9 cellular contexts compared by ENCODE assay signal in the genomic region with DNA sequence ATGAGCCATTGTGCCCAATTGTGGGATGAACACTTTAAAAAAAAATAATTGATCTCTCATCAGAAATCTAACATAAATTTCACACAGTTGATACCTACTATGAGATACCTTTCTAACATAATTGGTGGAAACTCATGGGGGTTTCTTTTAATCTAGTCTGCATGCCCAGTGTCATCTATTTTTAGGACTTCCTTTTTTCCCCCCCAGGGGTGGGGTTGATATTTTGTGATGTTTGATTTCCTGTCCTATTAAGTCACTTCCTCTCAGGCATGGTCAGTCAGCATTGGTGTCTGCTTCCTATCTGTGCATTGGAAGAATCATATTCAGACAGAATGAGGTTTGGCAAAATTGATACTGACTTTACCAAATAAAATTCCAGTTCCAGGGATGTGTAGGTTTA. TPM values are rescaled to one million over a fixed set of nuclear protein-coding genes. Genes with fewer than 3 reads are reported as not detected.
DNase-seq lines count a peak whose midpoint lies in the region; ATAC-seq and TF ChIP-seq lines count a peak whose summit lies in the region.
"Had no signal": no experiment of that assay in that cellular context is flagged by ENCODE, and none has a peak within 500 bp of the region (broad histone marks: within the 10 kb centered on the region; RNA-seq: fewer than 3 reads in every experiment).

No MANE protein-coding gene starts in this region.

- TF ChIP-seq POLR2A in NB4 (IDR thresholded peaks at IDR 0.05; ENCODE audit: extremely low read depth, insufficient read length): peak; percentile 43
- no peak for TF ChIP-seq POLR2A in body of pancreas (IDR thresholded peaks at IDR 0.05)

- ATAC-seq in body of pancreas (no peak), GM18907 (IDR thresholded peaks at IDR 0.05; ENCODE audit: unreplicated experiment) (no peak), GM21360 (IDR thresholded peaks at IDR 0.05; ENCODE audit: unreplicated experiment) (no peak), HG02642 (IDR thresholded peaks at IDR 0.05; ENCODE audit: poor library complexity, unreplicated experiment) (no peak), HG03025 (IDR thresholded peaks at IDR 0.05; ENCODE audit: low FRiP score, unreplicated experiment) (no peak)
- ATAC-seq: esophagus mucosa had no signal

- peaks cover 91% of the 10 kb centered on the region for H3K4me1 ChIP-seq in body of pancreas

- no peaks in the 10 kb centered on the region for H3K27me3 ChIP-seq in body of pancreas

- peak overlapping the region in 3 of 4 donors; percentile 15 to 81 (median 43) for H3K27ac ChIP-seq in body of pancreas

- DNase-seq in GF-D8 (lab: John Stamatoyannopoulos, UW) (peak; percentile 51), NB4 (ENCODE audit: low read depth) (peak; percentile 86), body of pancreas (peak in 1 of 4 donors; percentile 31), putamen (ENCODE audit: low spot score) (peak; percentile 27)

- intact Hi-C loops in body of pancreas (cut with DNase I): no loop called here

- no peaks in the 10 kb centered on the region for H3K9me3 ChIP-seq in body of pancreas

- TF ChIP-seq CTCF in NB4 (IDR thresholded peaks at IDR 0.05; ENCODE audit: low read depth, low read length): no peak
- TF ChIP-seq CTCF in body of pancreas (IDR thresholded peaks at IDR 0.05): no peak

- no peaks in the 10 kb centered on the region for H3K36me3 ChIP-seq in body of pancreas (replicated peaks in 1 of 2; ENCODE audit: insufficient read depth in 1 of 2, low read depth in 2 of 2)

- H3K4me3 ChIP-seq in NB4 (ENCODE audit: low read depth, low read length) (peak overlapping the region; percentile 50), body of pancreas (no peak overlapping the region)

RNA-seq across cellular contexts. Expression of gene NFYC, which starts 21.5 kb away (rescaled TPM):
- total RNA-seq in body of pancreas: 10 to 100 TPM; 37.2 to 44.9 TPM

RNA-seq across cellular contexts. Expression of gene RIMS3, which starts 47.5 kb away (rescaled TPM):
- 1 to 10 TPM in 1 of 2 donors, under 1 TPM in 1; 0.66 to 2.1 TPM for total RNA-seq in body of pancreas
